In the genomic region with DNA sequence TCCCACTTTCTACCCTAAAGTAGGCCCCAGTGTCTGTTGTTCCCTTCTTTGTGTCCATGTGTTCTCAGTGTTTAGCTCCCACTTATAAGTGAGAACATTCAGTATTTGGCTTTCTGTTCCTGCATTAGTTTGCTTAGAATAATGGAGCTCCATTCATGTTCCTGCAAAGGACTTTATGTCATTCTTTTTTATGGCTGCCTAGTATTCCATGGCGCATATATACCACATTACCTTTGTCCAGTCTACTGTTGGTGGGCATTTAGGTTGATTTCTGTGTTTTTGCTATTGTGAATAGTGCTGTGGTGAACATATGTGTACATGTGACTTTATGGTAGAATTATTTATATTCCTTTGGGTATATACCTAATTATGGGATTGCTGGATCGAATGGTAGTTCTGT, we compare ENCODE assay signal across 32 cellular contexts. TPM values are rescaled to one million over a fixed set of nuclear protein-coding genes. Genes with fewer than 3 reads are reported as not detected.
"Had no signal": no experiment of that assay in that cellular context is flagged by ENCODE, and none has a peak within 500 bp of the region (broad histone marks: within the 10 kb centered on the region; RNA-seq: fewer than 3 reads in every experiment).

No MANE protein-coding gene starts in this region.

- DNase-seq: stimulated activated CD4-positive, alpha-beta T cell treated with anti-CD3 and anti-CD28 coated beads, Interleukin-2, amount 100 ng/mL, for 48 hours; stimulated activated CD4-positive, alpha-beta T cell treated with anti-CD3 and anti-CD28 coated beads, Interleukin-4, amount 100 ng/mL, for 1 hour; stimulated activated CD4-positive, alpha-beta T cell treated with anti-CD3 and anti-CD28 coated beads, Interleukin-4, amount 100 ng/mL, for 24 hours; stimulated activated CD4-positive, alpha-beta T cell treated with anti-CD3 and anti-CD28 coated beads, Interleukin-4, amount 100 ng/mL, for 4 hours; stimulated activated CD8-positive, alpha-beta memory T cell treated with anti-CD3 and anti-CD28 coated beads, Interleukin-4, amount 100 ng/mL, for 48 hours; stimulated activated naive B cell treated with anti-CD40 and anti-IgM and Interleukin-4, amounts not matched to agents 10 μg/mL and 1 μg/mL and 100 μg/mL, for 72 hours; stimulated activated naive CD4-positive, alpha-beta T cell; stimulated activated naive CD4-positive, alpha-beta T cell treated with Interleukin-2 at 50 U/mL for 16 hours; stimulated activated naive CD8-positive, alpha-beta T cell treated with anti-CD3 and anti-CD28 coated beads, Interleukin-15, amount 100 ng/mL, for 72 hours; stimulated activated naive CD8-positive, alpha-beta T cell treated with anti-CD3 and anti-CD28 coated beads, Interleukin-15, Interleukin-2, amounts not matched to agents 100 U/mL and 50 U/mL, for 24 hours; stomach; substantia nigra; testis; thyroid gland; tibial artery; transverse colon; trophoblast cell; upper lobe of left lung; upper lobe of right lung; uterus had no signal

- H3K27ac Mint-ChIP-seq: stimulated activated effector memory CD8-positive, alpha-beta T cell treated with anti-CD3 and anti-CD28 coated beads, Interleukin-12 subunit alpha, Interleukin-12 subunit beta, amount 100 ng/mL, for 72 hours; stimulated activated memory B cell treated with anti-CD40 and anti-IgM and Interleukin-4, amounts not matched to agents 10 μg/mL and 1 μg/mL and 100 μg/mL, for 72 hours; stimulated activated naive B cell treated with anti-CD40 and anti-IgM and Interleukin-4, amounts not matched to agents 10 μg/mL and 1 μg/mL and 100 μg/mL, for 72 hours; stimulated activated naive CD8-positive, alpha-beta T cell treated with anti-CD3 and anti-CD28 coated beads, Interleukin-15, Interleukin-2, amounts not matched to agents 100 ng/mL and 50 ng/mL, for 24 hours; type B pancreatic cell had no signal

- H3K27ac ChIP-seq: stomach, suprapubic skin, testis, thoracic aorta, thyroid gland, tibial artery, tibial nerve, transverse colon, upper lobe of left lung, upper lobe of right lung, uterus, vagina had no signal

- H3K9me3 ChIP-seq: stomach, suprapubic skin, testis, thoracic aorta, thyroid gland, tibial artery, tibial nerve, transverse colon, upper lobe of left lung, upper lobe of right lung, uterus, vagina had no signal

- H3K36me3 ChIP-seq: stomach, suprapubic skin, thoracic aorta, thyroid gland, tibial artery, tibial nerve, transverse colon, upper lobe of left lung, upper lobe of right lung, uterus, vagina had no signal

- H3K9me3 Mint-ChIP-seq: stimulated activated effector memory CD8-positive, alpha-beta T cell treated with anti-CD3 and anti-CD28 coated beads, Interleukin-12 subunit alpha, Interleukin-12 subunit beta, amount 100 ng/mL, for 72 hours; stimulated activated naive CD8-positive, alpha-beta T cell treated with anti-CD3 and anti-CD28 coated beads, Interleukin-15, Interleukin-2, amounts not matched to agents 100 ng/mL and 50 ng/mL, for 24 hours had no signal

- H3K4me1 ChIP-seq: stomach, suprapubic skin, testis, thyroid gland, tibial nerve, transverse colon, upper lobe of right lung, uterus, vagina had no signal

- H3K36me3 Mint-ChIP-seq: stimulated activated effector memory CD8-positive, alpha-beta T cell treated with anti-CD3 and anti-CD28 coated beads, Interleukin-12 subunit alpha, Interleukin-12 subunit beta, amount 100 ng/mL, for 72 hours; stimulated activated memory B cell treated with anti-CD40 and anti-IgM and Interleukin-4, amounts not matched to agents 10 μg/mL and 1 μg/mL and 100 μg/mL, for 72 hours; stimulated activated naive B cell treated with anti-CD40 and anti-IgM and Interleukin-4, amounts not matched to agents 10 μg/mL and 1 μg/mL and 100 μg/mL, for 72 hours; type B pancreatic cell had no signal

- H3K4me3 ChIP-seq: stomach, suprapubic skin, testis, thoracic aorta, thyroid gland, tibial artery, tibial nerve, transverse colon, upper lobe of left lung, upper lobe of right lung, uterus, vagina had no signal

- ATAC-seq: stimulated activated effector memory CD8-positive, alpha-beta T cell treated with anti-CD3 and anti-CD28 coated beads, Interleukin-12 subunit alpha, Interleukin-12 subunit beta, amount 100 ng/mL, for 72 hours; stimulated activated memory B cell treated with anti-CD40 and anti-IgM and Interleukin-4, amounts not matched to agents 10 μg/mL and 1 μg/mL and 100 μg/mL, for 72 hours; stimulated activated naive B cell treated with anti-CD40 and anti-IgM and Interleukin-4, amounts not matched to agents 10 μg/mL and 1 μg/mL and 100 μg/mL, for 72 hours; stimulated activated naive CD8-positive, alpha-beta T cell treated with anti-CD3 and anti-CD28 coated beads, Interleukin-15, amount 100 ng/mL, for 72 hours; stimulated activated naive CD8-positive, alpha-beta T cell treated with anti-CD3 and anti-CD28 coated beads, Interleukin-15, Interleukin-2, amounts not matched to agents 100 U/mL and 50 U/mL, for 24 hours; upper lobe of right lung had no signal

- H3K4me1 Mint-ChIP-seq: stimulated activated memory B cell treated with anti-CD40 and anti-IgM and Interleukin-4, amounts not matched to agents 10 μg/mL and 1 μg/mL and 100 μg/mL, for 72 hours; stimulated activated naive B cell treated with anti-CD40 and anti-IgM and Interleukin-4, amounts not matched to agents 10 μg/mL and 1 μg/mL and 100 μg/mL, for 72 hours had no signal

- H3K27me3 Mint-ChIP-seq: stimulated activated memory B cell treated with anti-CD40 and anti-IgM and Interleukin-4, amounts not matched to agents 10 μg/mL and 1 μg/mL and 100 μg/mL, for 72 hours; stimulated activated naive B cell treated with anti-CD40 and anti-IgM and Interleukin-4, amounts not matched to agents 10 μg/mL and 1 μg/mL and 100 μg/mL, for 72 hours; stimulated activated naive CD8-positive, alpha-beta T cell treated with anti-CD3 and anti-CD28 coated beads, Interleukin-15, amount 100 ng/mL, for 72 hours; type B pancreatic cell had no signal

- H3K27me3 ChIP-seq: stomach, suprapubic skin, testis, thyroid gland, tibial artery, tibial nerve, upper lobe of left lung, upper lobe of right lung, uterus, vagina had no signal

- H3K4me3 Mint-ChIP-seq: stimulated activated effector memory CD8-positive, alpha-beta T cell treated with anti-CD3 and anti-CD28 coated beads, Interleukin-12 subunit alpha, Interleukin-12 subunit beta, amount 100 ng/mL, for 72 hours; stimulated activated memory B cell treated with anti-CD40 and anti-IgM and Interleukin-4, amounts not matched to agents 10 μg/mL and 1 μg/mL and 100 μg/mL, for 72 hours; stimulated activated naive B cell treated with anti-CD40 and anti-IgM and Interleukin-4, amounts not matched to agents 10 μg/mL and 1 μg/mL and 100 μg/mL, for 72 hours; stimulated activated naive CD8-positive, alpha-beta T cell treated with anti-CD3 and anti-CD28 coated beads, Interleukin-15, amount 100 ng/mL, for 72 hours; stimulated activated naive CD8-positive, alpha-beta T cell treated with anti-CD3 and anti-CD28 coated beads, Interleukin-15, Interleukin-2, amounts not matched to agents 100 ng/mL and 50 ng/mL, for 24 hours; type B pancreatic cell had no signal

- FAIRE-seq: urothelium cell line had no signal

RNA-seq across cellular contexts. Expression of a gene that starts 30.4 kb away (rescaled TPM):
- total RNA-seq: stomach, subcutaneous adipose tissue, suprapubic skin, thoracic aorta, transverse colon, upper lobe of left lung, upper lobe of right lung, ureter, vagina had no signal
- polyA plus RNA-seq: stomach, urinary bladder had no signal
